In the genomic region with DNA sequence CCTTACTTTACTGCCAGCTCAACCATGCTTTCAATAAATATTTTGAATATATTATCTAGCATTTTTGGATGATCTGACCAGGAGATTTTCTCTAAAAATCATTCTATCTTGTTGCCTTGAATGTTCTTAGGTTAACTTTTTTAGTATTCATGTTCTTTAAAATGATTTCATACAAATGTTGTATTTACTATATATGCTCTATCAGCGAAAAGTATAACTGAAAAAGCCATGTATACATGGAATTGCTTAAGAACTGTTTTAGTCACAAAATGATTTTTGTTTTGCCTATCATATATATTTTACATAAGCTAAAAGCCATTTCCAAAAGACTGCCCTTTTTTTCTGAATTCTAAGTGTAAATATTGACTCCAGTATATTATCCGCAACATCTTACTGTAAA, we compare ENCODE assay signal across 31 cellular contexts.
DNase-seq lines count a peak whose midpoint lies in the region; ATAC-seq, FAIRE-seq and TF ChIP-seq lines count a peak whose summit lies in the region.
"Had no signal": no experiment of that assay in that cellular context is flagged by ENCODE, and none has a peak within 500 bp of the region (broad histone marks: within the 10 kb centered on the region; RNA-seq: fewer than 3 reads in every experiment).

No MANE protein-coding gene starts in this region.

- no peaks in the 10 kb centered on the region for H3K9me1 ChIP-seq in IMR-90 (ENCODE audit: insufficient read depth, low read length)
- no peaks in the 10 kb centered on the region for H3K9me1 ChIP-seq in K562 (ENCODE audit: control insufficient read depth, insufficient read depth, low read length)

- TF ChIP-seq EP300 in HepG2 (IDR thresholded peaks at IDR 0.05; ENCODE audit: low read depth in 2 of 2, low read length in 2 of 2) = no peak
- no peak for TF ChIP-seq EP300 in HepG2 (CRISPR knock-in tag; IDR thresholded peaks at IDR 0.05; ENCODE audit: borderline replicate concordance)
- no peak for TF ChIP-seq EP300 in A549 (IDR thresholded peaks at IDR 0.05)
- TF ChIP-seq EP300 in K562 (IDR thresholded peaks at IDR 0.05; ENCODE audit: low read length) = no peak

- CTCF ChIA-PET in HepG2 (lab: Yijun Ruan, JAX; ENCODE audit: low intra/inter-chr PET ratio, low total read pairs) (no interaction called here), A549 (lab: Yijun Ruan, JAX) (no interaction called here), IMR-90 (lab: Yijun Ruan, JAX) (no interaction called here), K562 (lab: Yijun Ruan, JAX; ENCODE audit: low intra/inter-chr PET ratio) (no interaction called here)

- 90% methylated on average over 2 of the region's 2 CpGs for WGBS in HepG2 (ENCODE audit: low lambda C conversion rate)
- WGBS in right lobe of liver (ENCODE audit: insufficient coverage, low coverage, low lambda C conversion rate, missing lambda C conversion rate) = 97% methylated on average over 2 of the region's 2 CpGs
- WGBS in A549 (ENCODE audit: missing lambda C conversion rate) = 80% methylated on average over 2 of the region's 2 CpGs
- no CpG with 5 or more reads among the region's 2 CpGs for WGBS in IMR-90 (ENCODE audit: extremely low coverage in 2 of 2, insufficient read length in 1 of 2), 2 experiments
- 55% methylated on average over 2 of the region's 2 CpGs for WGBS in K562 (ENCODE audit: insufficient coverage, low coverage, missing lambda C conversion rate)
- 100% methylated on average over 2 of the region's 2 CpGs for WGBS in smooth muscle cell (ENCODE audit: low lambda C conversion rate)

- H3K23ac ChIP-seq in IMR-90 (ENCODE audit: low read depth, low read length) = no peak overlapping the region

- TF ChIP-seq POLR2A in HepG2 (IDR thresholded peaks at IDR 0.05; ENCODE audit: insufficient read depth in 1 of 2, low read depth in 2 of 2, low read length in 2 of 2) (no peak), right lobe of liver (IDR thresholded peaks at IDR 0.05) (no peak), A549 (IDR thresholded peaks at IDR 0.05; ENCODE audit: low read length) (no peak), IMR-90 (IDR thresholded peaks at IDR 0.05; ENCODE audit: low read depth, low read length) (no peak), K562 (conservative IDR thresholded peaks at IDR 0.05) (no peak)

- POLR2A ChIA-PET in HepG2 (lab: Yijun Ruan, JAX) = no interaction called here
- POLR2A ChIA-PET in A549 (lab: Yijun Ruan, JAX) = no interaction called here
- POLR2A ChIA-PET in IMR-90 (lab: Charles Lee; ENCODE audit: unreplicated experiment) = no interaction called here
- POLR2A ChIA-PET in K562 (lab: Yijun Ruan, JAX) = interaction anchor here (0.6 kb wide), 1 partner anchor 28 kb away, joined by 3 read pairs; no protein-coding TSS in a partner anchor

- H3K79me2 ChIP-seq in HepG2 (ENCODE audit: insufficient read depth, low read length) = no peaks in the 10 kb centered on the region
- no peaks in the 10 kb centered on the region for H3K79me2 ChIP-seq in K562 (ENCODE audit: control insufficient read depth, insufficient read depth, low read length)
- H3K79me2 ChIP-seq in smooth muscle cell (ENCODE audit: low read depth) = no peaks in the 10 kb centered on the region

- H2AK9ac ChIP-seq in IMR-90 (replicated peaks; ENCODE audit: low read depth, low read length, poor library complexity) = no peak overlapping the region

- H3K56ac ChIP-seq in IMR-90 (ENCODE audit: extremely low read depth, insufficient read depth, low read length) = no peak overlapping the region

- no peak overlapping the region for H3K4ac ChIP-seq in IMR-90 (ENCODE audit: low read depth, low read length)

- H4K91ac ChIP-seq in IMR-90 (ENCODE audit: insufficient read depth, low read depth, low read length) = no peak overlapping the region

- no peak overlapping the region for H3K9ac ChIP-seq in HepG2 (ENCODE audit: insufficient read depth, low read depth, low read length)
- H3K9ac ChIP-seq in IMR-90 (ENCODE audit: low read depth, low read length) = no peak overlapping the region
- H3K9ac ChIP-seq in K562 (ENCODE audit: insufficient read depth in 1 of 2, low read depth in 2 of 2, low read length in 2 of 2) = no peak overlapping the region
- H3K9ac ChIP-seq in smooth muscle cell (ENCODE audit: low read depth) = no peak overlapping the region
- H3K9ac ChIP-seq: BLaER1; BLaER1 treated with 17β-estradiol and CSF1 and Interleukin-3, amounts not matched to agents 10 nM and 100 nM had no signal

- no peaks in the 10 kb centered on the region for H3K79me1 ChIP-seq in IMR-90 (ENCODE audit: low read depth in 1 of 2, low read length in 2 of 2)

- H2BK120ac ChIP-seq in IMR-90 (ENCODE audit: low read depth, low read length) = no peak overlapping the region

- intact Hi-C loops in HepG2 (cut with micrococcal nuclease; ENCODE audit: unreplicated experiment) = no loop called here
- intact Hi-C loops in right lobe of liver (cut with DNase I) = no loop called here
- intact Hi-C loops in IMR-90 (cut with micrococcal nuclease) = no loop called here
- intact Hi-C loops in K562 (cut with micrococcal nuclease) = no loop called here

- H3K27ac ChIP-seq in HepG2 (ENCODE audit: extremely low read length, insufficient read depth, low read length) = no peak overlapping the region
- no peak overlapping the region for H3K27ac ChIP-seq in right lobe of liver
- H3K27ac ChIP-seq in A549 = no peak overlapping the region
- no peak overlapping the region for H3K27ac ChIP-seq in IMR-90 (ENCODE audit: insufficient read depth, low read length)
- H3K27ac ChIP-seq in K562 (ENCODE audit: extremely low read depth, low read depth, low read length) = no peak overlapping the region
- no peak overlapping the region for H3K27ac ChIP-seq in smooth muscle cell (ENCODE audit: low read depth)
- H3K27ac ChIP-seq: 22Rv1; BLaER1; BLaER1 treated with 17β-estradiol and CSF1 and Interleukin-3, amounts not matched to agents 10 nM and 100 nM; C4-2B had no signal

- no peak for DNase-seq in HepG2 (ENCODE audit: low spot score)
- no peak for DNase-seq in right lobe of liver
- DNase-seq in A549 (ENCODE audit: low read depth in 1 of 2, low spot score in 1 of 2) = no peak
- no peak for DNase-seq in IMR-90
- no peak for DNase-seq in K562 (ENCODE audit: extremely low read depth in 1 of 4, low spot score in 3 of 4)
- DNase-seq in C1 segment of cervical spinal cord (lab: John Stamatoyannopoulos, UW) = no peak
- DNase-seq in smooth muscle cell (lab: John Stamatoyannopoulos, UW; ENCODE audit: unreplicated experiment) = no peak
- DNase-seq: 8988T; ACHN; AML-193; BE2C; Caco-2; Calu3; CD4-positive, alpha-beta memory T cell; CD4-positive, alpha-beta T cell; CD4-positive, CD25-positive, alpha-beta regulatory T cell; CD8-positive, alpha-beta memory T cell; CD8-positive, alpha-beta T cell; COR-L47; DMS 273 treated with DMSO at 0.1 percent for 48 hours; DMS153; DMS79; DND-41; EL had no signal

- H4K20me1 ChIP-seq in HepG2 (ENCODE audit: insufficient read depth, low read length) = no peaks in the 10 kb centered on the region
- no peaks in the 10 kb centered on the region for H4K20me1 ChIP-seq in IMR-90 (ENCODE audit: insufficient read depth, low read length)
- no peaks in the 10 kb centered on the region for H4K20me1 ChIP-seq in K562 (replicated peaks; ENCODE audit: control insufficient read depth, insufficient read depth, low read length)
- no peaks in the 10 kb centered on the region for H4K20me1 ChIP-seq in smooth muscle cell (ENCODE audit: low read depth)
- H4K20me1 ChIP-seq: BLaER1; BLaER1 treated with 17β-estradiol and CSF1 and Interleukin-3, amounts not matched to agents 10 nM and 100 nM had no signal

- H4K8ac ChIP-seq in IMR-90 (ENCODE audit: low read depth in 2 of 2, low read length in 2 of 2) = no peak overlapping the region

- no peak overlapping the region for H2BK20ac ChIP-seq in IMR-90 (ENCODE audit: low read depth, low read length)

- no peak overlapping the region for H3K14ac ChIP-seq in IMR-90 (replicated peaks; ENCODE audit: low read depth, low read length)

- no peak for TF ChIP-seq CTCF in HepG2 (CRISPR knock-in tag; IDR thresholded peaks at IDR 0.05)
- TF ChIP-seq CTCF in right lobe of liver (IDR thresholded peaks at IDR 0.05) = no peak
- TF ChIP-seq CTCF in A549 (IDR thresholded peaks at IDR 0.05) = no peak
- no peak for TF ChIP-seq CTCF in IMR-90 (conservative IDR thresholded peaks at IDR 0.05; ENCODE audit: low read depth, low read length)
- no peak for TF ChIP-seq CTCF in K562 (IDR thresholded peaks at IDR 0.05 in 2 of 3, conservative IDR thresholded peaks at IDR 0.05 in 1 of 3; ENCODE audit: insufficient read depth in 2 of 3, low read depth in 1 of 3, low read length in 3 of 3)
- TF ChIP-seq CTCF in smooth muscle cell (IDR thresholded peaks at IDR 0.05; ENCODE audit: borderline replicate concordance, insufficient read depth, poor library complexity, severe bottlenecking) = no peak

- H3K27me3 ChIP-seq in HepG2 (ENCODE audit: control insufficient read depth in 1 of 2, insufficient read depth in 2 of 2, low read length in 2 of 2) = no peaks in the 10 kb centered on the region
- H3K27me3 ChIP-seq in right lobe of liver = no peaks in the 10 kb centered on the region
- H3K27me3 ChIP-seq in IMR-90 (ENCODE audit: control insufficient read depth, insufficient read depth, low read length) = no peaks in the 10 kb centered on the region
- H3K27me3 ChIP-seq in K562 (ENCODE audit: control insufficient read depth in 2 of 2, insufficient read depth in 2 of 2, low read length in 2 of 2) = no peaks in the 10 kb centered on the region
- H3K27me3 ChIP-seq in smooth muscle cell (ENCODE audit: low read depth) = no peaks in the 10 kb centered on the region
- H3K27me3 ChIP-seq: BE2C; BLaER1; BLaER1 treated with 17β-estradiol and CSF1 and Interleukin-3, amounts not matched to agents 10 nM and 100 nM had no signal

- no peaks in the 10 kb centered on the region for H3K9me3 ChIP-seq in HepG2 (ENCODE audit: low read length)
- H3K9me3 ChIP-seq in right lobe of liver = no peaks in the 10 kb centered on the region
- H3K9me3 ChIP-seq in A549 = no peaks in the 10 kb centered on the region
- no peaks in the 10 kb centered on the region for H3K9me3 ChIP-seq in IMR-90 (ENCODE audit: control insufficient read depth, insufficient read depth, low read length)
- no peaks in the 10 kb centered on the region for H3K9me3 ChIP-seq in K562 (replicated peaks; ENCODE audit: control insufficient read depth, insufficient read depth, low read depth, low read length)
- no peaks in the 10 kb centered on the region for H3K9me3 ChIP-seq in smooth muscle cell (replicated peaks; ENCODE audit: low read depth)
- H3K9me3 ChIP-seq: BE2C, Caco-2 had no signal

- H3K4me2 ChIP-seq in HepG2 (ENCODE audit: low read depth, low read length) (no peak overlapping the region), A549 (no peak overlapping the region), IMR-90 (ENCODE audit: low read depth, low read length) (no peak overlapping the region), K562 (ENCODE audit: insufficient read depth, low read length) (no peak overlapping the region), smooth muscle cell (no peak overlapping the region)
- H3K4me2 ChIP-seq: BLaER1; BLaER1 treated with 17β-estradiol and CSF1 and Interleukin-3, amounts not matched to agents 10 nM and 100 nM had no signal

- no peak overlapping the region for H3K4me3 ChIP-seq in HepG2 (replicated peaks in 1 of 3; ENCODE audit: insufficient read depth in 1 of 3, low read depth in 2 of 3, low read length in 3 of 3)
- H3K4me3 ChIP-seq in right lobe of liver = no peak overlapping the region
- no peak overlapping the region for H3K4me3 ChIP-seq in A549
- no peak overlapping the region for H3K4me3 ChIP-seq in IMR-90 (ENCODE audit: insufficient read depth, low read depth, low read length)
- H3K4me3 ChIP-seq in K562 = no peak overlapping the region
- no peak overlapping the region for H3K4me3 ChIP-seq in smooth muscle cell
- H3K4me3 ChIP-seq: BLaER1; BLaER1 treated with 17β-estradiol and CSF1 and Interleukin-3, amounts not matched to agents 10 nM and 100 nM had no signal

- TF ChIP-seq RAD21 in HepG2 (CRISPR knock-in tag; IDR thresholded peaks at IDR 0.05) (no peak), A549 (conservative IDR thresholded peaks at IDR 0.05 in 1 of 2, IDR thresholded peaks at IDR 0.05 in 1 of 2) (no peak), IMR-90 (IDR thresholded peaks at IDR 0.05; ENCODE audit: low read length) (no peak), K562 (CRISPR knock-in tag; conservative IDR thresholded peaks at IDR 0.05 in 1 of 2, IDR thresholded peaks at IDR 0.05 in 1 of 2) (no peak)

- no peak overlapping the region for H2BK5ac ChIP-seq in IMR-90 (ENCODE audit: low read depth, low read length, poor library complexity, severe bottlenecking)

- H2BK15ac ChIP-seq in IMR-90 (ENCODE audit: low read depth, low read length) = no peak overlapping the region

- no peak overlapping the region for H2AK5ac ChIP-seq in IMR-90 (ENCODE audit: low read depth, low read length)

- FAIRE-seq in HepG2 (lab: Jason Lieb, UNC) (no peak), A549 (lab: Jason Lieb, UNC) (no peak), K562 (lab: Jason Lieb, UNC) (no peak)
- FAIRE-seq: A204.1, D721Med had no signal

- no peak overlapping the region for H4K5ac ChIP-seq in IMR-90 (ENCODE audit: low read depth, low read length)

- no peak overlapping the region for H3K18ac ChIP-seq in IMR-90 (ENCODE audit: low read depth, low read length)

- dilution Hi-C loops in IMR-90 (cut with HindIII; ENCODE audit: low sequenced_read_pairs, unreplicated experiment) = no loop called here

- H3K4me1 ChIP-seq in HepG2 (ENCODE audit: insufficient read depth, low read length) = 0 out of 2 replicates have a peak, but pooled peaks cover 6% of the 10 kb centered on the region
- H3K4me1 ChIP-seq in right lobe of liver = no peaks in the 10 kb centered on the region
- H3K4me1 ChIP-seq in A549 = no peaks in the 10 kb centered on the region
- H3K4me1 ChIP-seq in IMR-90 (ENCODE audit: control insufficient read depth, insufficient read depth, low read length) = no peaks in the 10 kb centered on the region
- no peaks in the 10 kb centered on the region; a peak in 2 of 5 replicates for H3K4me1 ChIP-seq in K562 (replicated peaks in 1 of 2; ENCODE audit: control insufficient read depth in 2 of 2, insufficient read depth in 2 of 2, low read length in 2 of 2)
- H3K4me1 ChIP-seq in smooth muscle cell (ENCODE audit: low read depth) = no peaks in the 10 kb centered on the region
- H3K4me1 ChIP-seq: BE2C; BLaER1; BLaER1 treated with 17β-estradiol and CSF1 and Interleukin-3, amounts not matched to agents 10 nM and 100 nM; Caco-2 had no signal

- no peak overlapping the region for H2AFZ ChIP-seq in HepG2 (ENCODE audit: low read length)
- H2AFZ ChIP-seq in IMR-90 (replicated peaks; ENCODE audit: low read length, poor library complexity) = no peak overlapping the region
- H2AFZ ChIP-seq in K562 (ENCODE audit: low read depth, low read length) = no peak overlapping the region
- H2AFZ ChIP-seq in smooth muscle cell (ENCODE audit: low read depth) = no peak overlapping the region

- no peaks in the 10 kb centered on the region for H3F3A ChIP-seq in smooth muscle cell (ENCODE audit: low read depth)

- ATAC-seq in HepG2 (no peak), right lobe of liver (no peak), A549 (no peak), IMR-90 (ENCODE audit: low read depth) (no peak), K562 (no peak), HG03520 (IDR thresholded peaks at IDR 0.05; ENCODE audit: unreplicated experiment) (no peak)
- ATAC-seq: CD8-positive, alpha-beta T cell had no signal

- in situ Hi-C loops in HepG2 (cut with HindIII; ENCODE audit: extremely low pct_ligation_motif_present, low pct_unique_long_range_greater_than_20kb) = no loop called here
- in situ Hi-C loops in IMR-90 (cut with MboI; ENCODE audit: low sequenced_read_pairs) = no loop called here
- in situ Hi-C loops in K562 (cut with MboI) = no loop called here

- H3K36me3 ChIP-seq in HepG2 (replicated peaks in 1 of 2; ENCODE audit: control insufficient read depth in 1 of 2, insufficient read depth in 2 of 2, low read length in 2 of 2) (no peaks in the 10 kb centered on the region), right lobe of liver (no peaks in the 10 kb centered on the region), IMR-90 (ENCODE audit: control insufficient read depth, insufficient read depth, low read length) (no peaks in the 10 kb centered on the region), K562 (ENCODE audit: control insufficient read depth, insufficient read depth, low read length) (no peaks in the 10 kb centered on the region), smooth muscle cell (ENCODE audit: low read depth) (peaks cover 4% of the 10 kb centered on the region)
- H3K36me3 ChIP-seq: BE2C, BLaER1 had no signal

- BruUV-seq in HepG2 (replicated peaks; lab: Mats Ljungman, UMichigan) (no TSS peak), IMR-90 (replicated peaks; lab: Mats Ljungman, UMichigan) (no TSS peak), K562 (replicated peaks; lab: Mats Ljungman, UMichigan) (no TSS peak)
